In the genomic region with DNA sequence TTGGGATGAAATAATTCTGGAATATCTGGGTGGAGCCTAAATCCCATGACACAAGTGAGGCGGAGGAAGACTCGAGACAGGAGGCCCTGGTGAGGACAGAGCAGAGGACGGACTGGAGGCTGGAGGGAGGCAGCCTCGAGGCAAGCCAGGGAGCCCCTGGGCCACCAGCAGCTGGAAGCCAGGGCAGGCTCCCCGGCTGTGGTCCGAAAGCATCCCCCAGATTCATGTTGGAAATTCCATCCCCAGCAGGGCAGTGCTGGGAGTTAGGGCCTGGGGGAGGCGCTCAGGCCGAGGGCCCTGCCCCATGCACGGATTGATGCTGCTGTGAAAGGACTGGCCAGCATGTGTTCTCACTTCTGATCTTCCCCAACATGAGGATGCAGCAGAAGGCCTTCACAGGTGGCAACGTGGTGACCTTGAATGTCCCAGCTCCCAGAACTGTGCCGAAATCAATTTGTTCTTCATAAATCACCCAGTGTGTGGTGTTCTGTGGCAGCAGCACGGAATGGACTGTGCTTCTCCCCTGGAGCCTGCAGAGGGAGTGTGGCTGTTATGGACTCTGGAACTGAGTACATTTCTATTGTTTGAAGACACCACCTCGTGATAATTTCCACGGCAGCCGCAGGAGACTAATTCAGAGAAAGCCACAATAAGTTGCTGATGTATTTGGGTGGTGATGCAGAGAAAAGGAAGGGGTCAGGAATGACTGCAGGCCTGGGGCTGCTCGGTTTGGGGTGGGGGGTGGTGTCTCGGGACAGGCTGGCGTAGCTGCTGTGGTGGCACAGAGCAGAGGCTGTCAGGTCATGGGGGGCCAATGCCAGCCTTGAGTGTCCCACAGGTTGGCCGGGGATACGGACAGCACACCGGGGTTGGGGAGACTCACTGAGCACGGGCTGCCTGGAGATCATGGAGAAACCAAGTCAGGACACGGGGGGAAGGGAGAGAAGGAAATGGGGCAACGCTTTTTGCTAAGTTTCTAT, we compare ENCODE assay signal across 3 cellular contexts.
TF ChIP-seq lines count a peak whose summit lies in the region.

No MANE protein-coding gene starts in this region.

TF ChIP-seq in HCT116, 20 proteins besides CTCF, POLR2A, EP300 and RAD21:
- TF ChIP-seq POLR2AphosphoS5 (IDR thresholded peaks at IDR 0.05; ENCODE audit: low read depth, low read length): 0 out of 2 replicates have a peak, but pooled peaks have one; percentile 12
- no peak for TF ChIP-seq CEBPB (IDR thresholded peaks at IDR 0.05; ENCODE audit: low read depth)

TF ChIP-seq in K562, 482 proteins besides CTCF, POLR2A, EP300 and RAD21 (continues in another document):
- TF ChIP-seq CHD7 (IDR thresholded peaks at IDR 0.05; ENCODE audit: low read depth, low read length) (peak; percentile 32), RBM22 (IDR thresholded peaks at IDR 0.05; ENCODE audit: low read depth, low read length, poor library complexity, severe bottlenecking) (peak; percentile 61), L3MBTL2 (IDR thresholded peaks at IDR 0.05) (peak; percentile 20; the same call in 1 of the 2 replicates), POLR2B (IDR thresholded peaks at IDR 0.05; ENCODE audit: low read depth, partially characterized antibody) (peak; percentile 11), MEIS2 (IDR thresholded peaks at IDR 0.05; ENCODE audit: partially characterized antibody) (peak; percentile 39), CBX1 (IDR thresholded peaks at IDR 0.05; ENCODE audit: low read depth) (0 out of 2 replicates have a peak, but pooled peaks have one; percentile 35)
- TF ChIP-seq, protein P1, sequence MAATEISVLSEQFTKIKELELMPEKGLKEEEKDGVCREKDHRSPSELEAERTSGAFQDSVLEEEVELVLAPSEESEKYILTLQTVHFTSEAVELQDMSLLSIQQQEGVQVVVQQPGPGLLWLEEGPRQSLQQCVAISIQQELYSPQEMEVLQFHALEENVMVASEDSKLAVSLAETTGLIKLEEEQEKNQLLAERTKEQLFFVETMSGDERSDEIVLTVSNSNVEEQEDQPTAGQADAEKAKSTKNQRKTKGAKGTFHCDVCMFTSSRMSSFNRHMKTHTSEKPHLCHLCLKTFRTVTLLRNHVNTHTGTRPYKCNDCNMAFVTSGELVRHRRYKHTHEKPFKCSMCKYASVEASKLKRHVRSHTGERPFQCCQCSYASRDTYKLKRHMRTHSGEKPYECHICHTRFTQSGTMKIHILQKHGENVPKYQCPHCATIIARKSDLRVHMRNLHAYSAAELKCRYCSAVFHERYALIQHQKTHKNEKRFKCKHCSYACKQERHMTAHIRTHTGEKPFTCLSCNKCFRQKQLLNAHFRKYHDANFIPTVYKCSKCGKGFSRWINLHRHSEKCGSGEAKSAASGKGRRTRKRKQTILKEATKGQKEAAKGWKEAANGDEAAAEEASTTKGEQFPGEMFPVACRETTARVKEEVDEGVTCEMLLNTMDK (IDR thresholded peaks at IDR 0.05; ENCODE audit: borderline replicate concordance, insufficient read depth, low read depth, low read length, poor library complexity, severe bottlenecking): no peak

TF ChIP-seq in liver, 16 proteins besides CTCF, POLR2A, EP300 and RAD21:
- TF ChIP-seq SP1 (IDR thresholded peaks at IDR 0.05) (no peak), HNF4A (conservative IDR thresholded peaks at IDR 0.05) (peak; percentile 74 to 79), ATF3 (IDR thresholded peaks at IDR 0.05) (no peak), RXRA (IDR thresholded peaks at IDR 0.05) (peak in 1 of 2 donors; percentile 17), JUND (IDR thresholded peaks at IDR 0.05) (no peak), YY1 (IDR thresholded peaks at IDR 0.05) (no peak), HNF4G (IDR thresholded peaks at IDR 0.05) (peak; percentile 22), GABPA (IDR thresholded peaks at IDR 0.05 in 1 of 2, conservative IDR thresholded peaks at IDR 0.05 in 1 of 2) (no peak), TAF1 (conservative IDR thresholded peaks at IDR 0.05) (no peak), NR2F2 (IDR thresholded peaks at IDR 0.05) (no peak), EGR1 (IDR thresholded peaks at IDR 0.05; ENCODE audit: low read depth in 2 of 2) (no peak)
- TF ChIP-seq, protein P2, sequence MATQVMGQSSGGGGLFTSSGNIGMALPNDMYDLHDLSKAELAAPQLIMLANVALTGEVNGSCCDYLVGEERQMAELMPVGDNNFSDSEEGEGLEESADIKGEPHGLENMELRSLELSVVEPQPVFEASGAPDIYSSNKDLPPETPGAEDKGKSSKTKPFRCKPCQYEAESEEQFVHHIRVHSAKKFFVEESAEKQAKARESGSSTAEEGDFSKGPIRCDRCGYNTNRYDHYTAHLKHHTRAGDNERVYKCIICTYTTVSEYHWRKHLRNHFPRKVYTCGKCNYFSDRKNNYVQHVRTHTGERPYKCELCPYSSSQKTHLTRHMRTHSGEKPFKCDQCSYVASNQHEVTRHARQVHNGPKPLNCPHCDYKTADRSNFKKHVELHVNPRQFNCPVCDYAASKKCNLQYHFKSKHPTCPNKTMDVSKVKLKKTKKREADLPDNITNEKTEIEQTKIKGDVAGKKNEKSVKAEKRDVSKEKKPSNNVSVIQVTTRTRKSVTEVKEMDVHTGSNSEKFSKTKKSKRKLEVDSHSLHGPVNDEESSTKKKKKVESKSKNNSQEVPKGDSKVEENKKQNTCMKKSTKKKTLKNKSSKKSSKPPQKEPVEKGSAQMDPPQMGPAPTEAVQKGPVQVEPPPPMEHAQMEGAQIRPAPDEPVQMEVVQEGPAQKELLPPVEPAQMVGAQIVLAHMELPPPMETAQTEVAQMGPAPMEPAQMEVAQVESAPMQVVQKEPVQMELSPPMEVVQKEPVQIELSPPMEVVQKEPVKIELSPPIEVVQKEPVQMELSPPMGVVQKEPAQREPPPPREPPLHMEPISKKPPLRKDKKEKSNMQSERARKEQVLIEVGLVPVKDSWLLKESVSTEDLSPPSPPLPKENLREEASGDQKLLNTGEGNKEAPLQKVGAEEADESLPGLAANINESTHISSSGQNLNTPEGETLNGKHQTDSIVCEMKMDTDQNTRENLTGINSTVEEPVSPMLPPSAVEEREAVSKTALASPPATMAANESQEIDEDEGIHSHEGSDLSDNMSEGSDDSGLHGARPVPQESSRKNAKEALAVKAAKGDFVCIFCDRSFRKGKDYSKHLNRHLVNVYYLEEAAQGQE (IDR thresholded peaks at IDR 0.05): no peak
